ENCODE assay signal across 8 cellular contexts in the genomic region with DNA sequence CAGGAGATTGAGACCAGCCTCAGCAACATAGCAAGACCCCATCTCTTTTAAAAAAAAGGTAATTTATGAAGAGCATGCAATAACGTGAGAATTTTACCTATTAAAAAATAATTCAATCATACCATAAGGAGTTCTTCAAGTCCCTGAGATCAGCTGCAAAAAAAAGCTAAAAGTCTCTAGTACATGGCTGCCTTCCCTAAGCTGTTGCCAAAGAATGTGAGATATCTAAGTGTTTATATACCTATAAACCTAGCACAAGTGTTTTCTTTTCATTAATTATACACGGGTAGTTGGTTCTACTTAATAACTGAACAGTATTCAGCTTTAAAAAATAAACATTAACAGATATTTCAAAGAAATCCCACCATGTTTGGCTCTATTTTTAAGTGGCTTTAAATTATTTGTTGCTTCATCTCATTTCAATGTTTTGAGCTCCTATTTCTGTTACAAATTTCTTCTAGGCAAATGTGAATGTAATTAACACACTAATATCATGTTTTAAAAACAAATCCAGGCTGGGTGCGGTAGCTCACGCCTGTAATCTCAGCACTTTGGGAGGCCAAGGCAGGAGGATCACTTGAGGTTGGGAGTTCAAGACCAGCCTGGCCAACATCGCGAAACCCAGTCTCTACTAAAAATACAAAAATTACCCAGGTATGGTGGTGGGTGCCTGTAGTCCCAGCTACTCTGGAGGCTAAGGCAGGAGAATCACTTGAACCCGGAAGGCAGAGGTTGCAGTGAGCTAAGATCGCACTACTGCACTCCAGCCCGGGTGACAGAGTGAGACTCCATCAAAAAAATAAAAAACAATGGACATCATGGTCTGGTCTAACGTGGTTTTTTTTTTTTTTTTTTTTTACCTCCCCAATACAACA. TPM values are rescaled to one million over a fixed set of nuclear protein-coding genes. Genes with fewer than 3 reads are reported as not detected.
DNase-seq lines count a peak whose midpoint lies in the region; FAIRE-seq and TF ChIP-seq lines count a peak whose summit lies in the region.
"Had no signal": no experiment of that assay in that cellular context is flagged by ENCODE, and none has a peak within 500 bp of the region (broad histone marks: within the 10 kb centered on the region; RNA-seq: fewer than 3 reads in every experiment).

No MANE protein-coding gene starts in this region.

- H3K9me3 ChIP-seq in SK-N-MC (ENCODE audit: low read depth, low read length) (no peaks in the 10 kb centered on the region), skeletal muscle satellite cell (replicated peaks; ENCODE audit: low read length) (no peaks in the 10 kb centered on the region)

- peaks cover 20% of the 10 kb centered on the region for H3K4me1 ChIP-seq in skeletal muscle satellite cell (ENCODE audit: control insufficient read depth, insufficient read depth, low read length)

- no peak for TF ChIP-seq CTCF in endothelial cell (IDR thresholded peaks at IDR 0.05; ENCODE audit: unreplicated experiment)

- no peaks in the 10 kb centered on the region for H3K9me3 Mint-ChIP-seq in endothelial cell (ENCODE audit: unreplicated experiment)

- H3K4me3 Mint-ChIP-seq in endothelial cell (ENCODE audit: unreplicated experiment): peak overlapping the region; percentile 54

- FAIRE-seq in GM12891 (lab: Jason Lieb, UNC): no peak
- no peak for FAIRE-seq in urothelium cell line (lab: Jason Lieb, UNC)

- 0 out of 2 replicates have a peak overlapping the region, but pooled peaks have one; percentile 25 for H3K27ac ChIP-seq in SK-N-MC

- 0 out of 2 replicates have a peak, but pooled peaks cover 3% of the 10 kb centered on the region for H3K36me3 ChIP-seq in SK-N-MC (ENCODE audit: insufficient read depth, low read length)
- no peaks in the 10 kb centered on the region for H3K36me3 ChIP-seq in skeletal muscle satellite cell (ENCODE audit: insufficient read depth, low read length)

- H3K27me3 ChIP-seq in skeletal muscle satellite cell (ENCODE audit: control insufficient read depth, insufficient read depth, low read length): no peaks in the 10 kb centered on the region

- H3K4me2 ChIP-seq in skeletal muscle satellite cell (ENCODE audit: low read length): peak overlapping the region; percentile 25

- 0 out of 2 replicates have a peak, but pooled peaks have one; percentile 47 for TF ChIP-seq POLR2A in GM12891 (IDR thresholded peaks at IDR 0.05; ENCODE audit: low read depth, low read length)

- no peaks in the 10 kb centered on the region for H3K4me1 Mint-ChIP-seq in endothelial cell (ENCODE audit: unreplicated experiment)

- DNase-seq in GM12891 (ENCODE audit: insufficient read length, low spot score) (no peak), SK-N-MC (ENCODE audit: low read depth, low spot score) (no peak), endothelial cell (ENCODE audit: low spot score) (no peak), NCI-H1105 (lab: John Stamatoyannopoulos, UW) (no peak), foreskin melanocyte (no peak), urothelium cell line (ENCODE audit: low spot score) (no peak)
- DNase-seq: NCI-H1105 treated with DMSO at 0.1 percent for 48 hours had no signal

- H3K36me3 Mint-ChIP-seq in endothelial cell (ENCODE audit: low read depth, unreplicated experiment): peaks cover 9% of the 10 kb centered on the region

- no peak overlapping the region for H3K27ac Mint-ChIP-seq in endothelial cell (ENCODE audit: unreplicated experiment)

- no peaks in the 10 kb centered on the region for H3K27me3 Mint-ChIP-seq in endothelial cell (ENCODE audit: unreplicated experiment)

- H3K4me3 ChIP-seq in SK-N-MC (no peak overlapping the region), skeletal muscle satellite cell (ENCODE audit: low read length) (no peak overlapping the region)

- H3K9ac ChIP-seq in SK-N-MC (ENCODE audit: insufficient read length) (no peak overlapping the region), skeletal muscle satellite cell (ENCODE audit: low read depth, low read length) (no peak overlapping the region)

TF ChIP-seq in GM12891, 5 proteins besides CTCF, POLR2A, EP300 and RAD21:
- no peak for TF ChIP-seq POLR2AphosphoS5 (IDR thresholded peaks at IDR 0.05; ENCODE audit: low read depth, low read length)
- no peak for TF ChIP-seq SPI1 (IDR thresholded peaks at IDR 0.05; ENCODE audit: low read depth, low read length)
- no peak for TF ChIP-seq PAX5 (IDR thresholded peaks at IDR 0.05; ENCODE audit: insufficient read depth, low read length, severe bottlenecking)
- TF ChIP-seq POU2F2 (IDR thresholded peaks at IDR 0.05; ENCODE audit: low read depth, low read length): no peak
- no peak for TF ChIP-seq TAF1 (IDR thresholded peaks at IDR 0.05; ENCODE audit: low read depth, low read length)

RNA-seq across cellular contexts. Expression of a gene that starts 25.7 kb away (rescaled TPM):
- polyA plus RNA-seq in GM12891 (2012; ENCODE audit: low read depth, missing spikeins): 209 TPM
- 119 TPM for total RNA-seq in endothelial cell (ENCODE audit: unreplicated experiment)
- 18.0 and 23.4 TPM in 2 replicates for total RNA-seq in skeletal muscle satellite cell (2012; rRNA removed)

RNA-seq across cellular contexts. Expression of a gene that starts 36.4 kb away (rescaled TPM):
- polyA plus RNA-seq in GM12891 (2012; ENCODE audit: low read depth, missing spikeins): 9.8 TPM
- total RNA-seq in endothelial cell (ENCODE audit: unreplicated experiment): 63.5 TPM
- total RNA-seq in skeletal muscle satellite cell (2012; rRNA removed): 16.4 and 18.3 TPM in 2 replicates
